In the genomic region with DNA sequence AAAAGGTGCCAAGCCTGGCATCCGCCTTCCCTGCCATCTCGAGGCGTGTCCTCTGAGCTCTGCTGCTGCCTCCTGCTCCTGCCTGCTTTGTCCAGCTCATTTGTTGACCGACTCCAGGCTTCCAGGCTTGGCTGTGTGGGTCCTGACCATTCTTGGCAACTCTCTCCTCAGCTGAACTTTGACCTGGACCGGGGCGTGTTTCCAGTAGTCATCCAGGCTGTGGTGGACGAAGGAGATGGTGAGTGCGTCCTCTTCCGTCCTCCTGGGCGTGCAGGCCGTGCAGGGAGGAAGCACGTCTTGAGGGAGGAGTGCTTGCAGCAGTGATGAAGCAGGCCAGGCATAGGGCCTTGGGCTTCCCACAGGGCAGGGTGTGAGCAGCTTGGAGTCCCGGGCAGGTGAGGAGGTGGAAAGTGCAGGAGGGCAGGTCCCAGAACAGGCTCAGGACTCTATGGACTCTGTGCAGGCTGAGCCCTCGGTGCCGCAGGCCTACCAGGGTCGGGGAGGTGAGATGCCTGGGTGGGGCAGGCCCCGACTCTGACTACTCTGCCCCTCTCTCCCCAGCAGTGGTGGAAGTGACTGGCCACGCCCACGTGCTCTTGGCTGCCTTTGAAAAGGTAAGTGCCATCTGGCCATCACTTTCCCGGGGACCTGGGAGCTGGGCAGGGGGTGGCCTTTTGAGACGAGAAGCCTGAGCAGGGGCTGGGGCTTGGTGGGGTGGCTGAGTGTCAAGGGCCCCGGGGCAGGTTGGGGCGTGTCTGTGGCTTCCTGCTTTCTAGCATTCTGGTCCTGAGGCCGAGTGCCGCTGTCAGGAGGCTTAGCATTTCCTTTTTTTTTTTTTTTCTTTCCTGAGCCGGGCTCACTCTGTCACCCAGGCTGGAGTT, we compare ENCODE assay signal across 1 cellular context.
TF ChIP-seq lines count a peak whose summit lies in the region.

No MANE protein-coding gene starts in this region.

TF ChIP-seq in HepG2, 621 proteins besides CTCF, POLR2A, EP300 and RAD21 (continued from another document and continues in another):
- TF ChIP-seq ZIK1 (CRISPR knock-in tag; IDR thresholded peaks at IDR 0.05; ENCODE audit: borderline replicate concordance, low read depth) (peak; percentile 73; the same call in 1 of the 2 replicates), ZNF230 (CRISPR knock-in tag; IDR thresholded peaks at IDR 0.05) (0 out of 2 replicates have a peak, but pooled peaks have one; percentile 54), ZNF263 (CRISPR knock-in tag; IDR thresholded peaks at IDR 0.05) (peak; percentile 96), SRF (IDR thresholded peaks at IDR 0.05; ENCODE audit: low read depth, low read length) (0 out of 2 replicates have a peak, but pooled peaks have one; percentile 69), SAP130 (CRISPR knock-in tag; IDR thresholded peaks at IDR 0.05; ENCODE audit: low read depth) (peak; percentile 32; the same call in 1 of the 2 replicates), HNF4G (IDR thresholded peaks at IDR 0.05; ENCODE audit: borderline replicate concordance, low read depth, low read length) (0 out of 2 replicates have a peak, but pooled peaks have one; percentile 49), HNF4G (CRISPR knock-in tag; IDR thresholded peaks at IDR 0.05; ENCODE audit: borderline replicate concordance, low read depth) (no peak), SALL1 (CRISPR knock-in tag; IDR thresholded peaks at IDR 0.05) (0 out of 2 replicates have a peak, but pooled peaks have one; percentile 48), HOXA3 (CRISPR knock-in tag; IDR thresholded peaks at IDR 0.05) (no peak), MIER3 (CRISPR knock-in tag; IDR thresholded peaks at IDR 0.05; ENCODE audit: borderline replicate concordance) (0 out of 2 replicates have a peak, but pooled peaks have one; percentile 10), SMAD1 (CRISPR knock-in tag; IDR thresholded peaks at IDR 0.05; ENCODE audit: borderline replicate concordance, low read depth) (0 out of 2 replicates have a peak, but pooled peaks have one; percentile 58), POLR2G (IDR thresholded peaks at IDR 0.05; ENCODE audit: low read depth, low read length) (peak; percentile 40), FOXO1 (CRISPR knock-in tag; IDR thresholded peaks at IDR 0.05) (peak; percentile 65; the same call in 1 of the 2 replicates), GATA4 (IDR thresholded peaks at IDR 0.05; ENCODE audit: borderline replicate concordance, low read depth) (no peak), NR2F1 (CRISPR knock-in tag; IDR thresholded peaks at IDR 0.05) (peak in 1 of 2 experiments; percentile 68; a peak in 1 of 4 replicates), HNRNPLL (IDR thresholded peaks at IDR 0.05; ENCODE audit: low read depth, low read length, poor library complexity, severe bottlenecking) (peak; percentile 20), ZEB1 (IDR thresholded peaks at IDR 0.05; ENCODE audit: insufficient replicate concordance, low read depth) (peak; percentile 9), JUNB (CRISPR knock-in tag; IDR thresholded peaks at IDR 0.05; ENCODE audit: borderline replicate concordance) (0 out of 2 replicates have a peak, but pooled peaks have one; percentile 24), ZSCAN29 (CRISPR knock-in tag; conservative IDR thresholded peaks at IDR 0.05) (0 out of 2 replicates have a peak, but pooled peaks have one; percentile 34), ARID2 (CRISPR knock-in tag; IDR thresholded peaks at IDR 0.05; ENCODE audit: borderline replicate concordance) (0 out of 2 replicates have a peak, but pooled peaks have one; percentile 60), ZNF121 (CRISPR knock-in tag; IDR thresholded peaks at IDR 0.05) (peak; percentile 48; the same call in 1 of the 2 replicates), TBX3 (IDR thresholded peaks at IDR 0.05; ENCODE audit: borderline replicate concordance) (no peak), BRD4 (CRISPR knock-in tag; IDR thresholded peaks at IDR 0.05) (peak; percentile 35; the same call in 1 of the 2 replicates), LCORL (IDR thresholded peaks at IDR 0.05) (no peak), LCORL (CRISPR knock-in tag; IDR thresholded peaks at IDR 0.05) (peak; percentile 16; the same call in 1 of the 2 replicates)
- TF ChIP-seq, protein P1, sequence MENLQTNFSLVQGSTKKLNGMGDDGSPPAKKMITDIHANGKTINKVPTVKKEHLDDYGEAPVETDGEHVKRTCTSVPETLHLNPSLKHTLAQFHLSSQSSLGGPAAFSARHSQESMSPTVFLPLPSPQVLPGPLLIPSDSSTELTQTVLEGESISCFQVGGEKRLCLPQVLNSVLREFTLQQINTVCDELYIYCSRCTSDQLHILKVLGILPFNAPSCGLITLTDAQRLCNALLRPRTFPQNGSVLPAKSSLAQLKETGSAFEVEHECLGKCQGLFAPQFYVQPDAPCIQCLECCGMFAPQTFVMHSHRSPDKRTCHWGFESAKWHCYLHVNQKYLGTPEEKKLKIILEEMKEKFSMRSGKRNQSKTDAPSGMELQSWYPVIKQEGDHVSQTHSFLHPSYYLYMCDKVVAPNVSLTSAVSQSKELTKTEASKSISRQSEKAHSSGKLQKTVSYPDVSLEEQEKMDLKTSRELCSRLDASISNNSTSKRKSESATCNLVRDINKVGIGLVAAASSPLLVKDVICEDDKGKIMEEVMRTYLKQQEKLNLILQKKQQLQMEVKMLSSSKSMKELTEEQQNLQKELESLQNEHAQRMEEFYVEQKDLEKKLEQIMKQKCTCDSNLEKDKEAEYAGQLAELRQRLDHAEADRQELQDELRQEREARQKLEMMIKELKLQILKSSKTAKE (CRISPR knock-in tag; IDR thresholded peaks at IDR 0.05; ENCODE audit: borderline replicate concordance): 0 out of 2 replicates have a peak, but pooled peaks have one; percentile 10
- TF ChIP-seq, protein P2, sequence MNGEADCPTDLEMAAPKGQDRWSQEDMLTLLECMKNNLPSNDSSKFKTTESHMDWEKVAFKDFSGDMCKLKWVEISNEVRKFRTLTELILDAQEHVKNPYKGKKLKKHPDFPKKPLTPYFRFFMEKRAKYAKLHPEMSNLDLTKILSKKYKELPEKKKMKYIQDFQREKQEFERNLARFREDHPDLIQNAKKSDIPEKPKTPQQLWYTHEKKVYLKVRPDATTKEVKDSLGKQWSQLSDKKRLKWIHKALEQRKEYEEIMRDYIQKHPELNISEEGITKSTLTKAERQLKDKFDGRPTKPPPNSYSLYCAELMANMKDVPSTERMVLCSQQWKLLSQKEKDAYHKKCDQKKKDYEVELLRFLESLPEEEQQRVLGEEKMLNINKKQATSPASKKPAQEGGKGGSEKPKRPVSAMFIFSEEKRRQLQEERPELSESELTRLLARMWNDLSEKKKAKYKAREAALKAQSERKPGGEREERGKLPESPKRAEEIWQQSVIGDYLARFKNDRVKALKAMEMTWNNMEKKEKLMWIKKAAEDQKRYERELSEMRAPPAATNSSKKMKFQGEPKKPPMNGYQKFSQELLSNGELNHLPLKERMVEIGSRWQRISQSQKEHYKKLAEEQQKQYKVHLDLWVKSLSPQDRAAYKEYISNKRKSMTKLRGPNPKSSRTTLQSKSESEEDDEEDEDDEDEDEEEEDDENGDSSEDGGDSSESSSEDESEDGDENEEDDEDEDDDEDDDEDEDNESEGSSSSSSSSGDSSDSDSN (CRISPR knock-in tag; IDR thresholded peaks at IDR 0.05): peak; percentile 28; the same call in 1 of the 2 replicates
- TF ChIP-seq, protein P3, sequence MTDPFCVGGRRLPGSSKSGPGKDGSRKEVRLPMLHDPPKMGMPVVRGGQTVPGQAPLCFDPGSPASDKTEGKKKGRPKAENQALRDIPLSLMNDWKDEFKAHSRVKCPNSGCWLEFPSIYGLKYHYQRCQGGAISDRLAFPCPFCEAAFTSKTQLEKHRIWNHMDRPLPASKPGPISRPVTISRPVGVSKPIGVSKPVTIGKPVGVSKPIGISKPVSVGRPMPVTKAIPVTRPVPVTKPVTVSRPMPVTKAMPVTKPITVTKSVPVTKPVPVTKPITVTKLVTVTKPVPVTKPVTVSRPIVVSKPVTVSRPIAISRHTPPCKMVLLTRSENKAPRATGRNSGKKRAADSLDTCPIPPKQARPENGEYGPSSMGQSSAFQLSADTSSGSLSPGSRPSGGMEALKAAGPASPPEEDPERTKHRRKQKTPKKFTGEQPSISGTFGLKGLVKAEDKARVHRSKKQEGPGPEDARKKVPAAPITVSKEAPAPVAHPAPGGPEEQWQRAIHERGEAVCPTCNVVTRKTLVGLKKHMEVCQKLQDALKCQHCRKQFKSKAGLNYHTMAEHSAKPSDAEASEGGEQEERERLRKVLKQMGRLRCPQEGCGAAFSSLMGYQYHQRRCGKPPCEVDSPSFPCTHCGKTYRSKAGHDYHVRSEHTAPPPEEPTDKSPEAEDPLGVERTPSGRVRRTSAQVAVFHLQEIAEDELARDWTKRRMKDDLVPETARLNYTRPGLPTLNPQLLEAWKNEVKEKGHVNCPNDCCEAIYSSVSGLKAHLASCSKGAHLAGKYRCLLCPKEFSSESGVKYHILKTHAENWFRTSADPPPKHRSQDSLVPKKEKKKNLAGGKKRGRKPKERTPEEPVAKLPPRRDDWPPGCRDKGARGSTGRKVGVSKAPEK (CRISPR knock-in tag; IDR thresholded peaks at IDR 0.05; ENCODE audit: borderline replicate concordance): no peak
- TF ChIP-seq, protein P4, sequence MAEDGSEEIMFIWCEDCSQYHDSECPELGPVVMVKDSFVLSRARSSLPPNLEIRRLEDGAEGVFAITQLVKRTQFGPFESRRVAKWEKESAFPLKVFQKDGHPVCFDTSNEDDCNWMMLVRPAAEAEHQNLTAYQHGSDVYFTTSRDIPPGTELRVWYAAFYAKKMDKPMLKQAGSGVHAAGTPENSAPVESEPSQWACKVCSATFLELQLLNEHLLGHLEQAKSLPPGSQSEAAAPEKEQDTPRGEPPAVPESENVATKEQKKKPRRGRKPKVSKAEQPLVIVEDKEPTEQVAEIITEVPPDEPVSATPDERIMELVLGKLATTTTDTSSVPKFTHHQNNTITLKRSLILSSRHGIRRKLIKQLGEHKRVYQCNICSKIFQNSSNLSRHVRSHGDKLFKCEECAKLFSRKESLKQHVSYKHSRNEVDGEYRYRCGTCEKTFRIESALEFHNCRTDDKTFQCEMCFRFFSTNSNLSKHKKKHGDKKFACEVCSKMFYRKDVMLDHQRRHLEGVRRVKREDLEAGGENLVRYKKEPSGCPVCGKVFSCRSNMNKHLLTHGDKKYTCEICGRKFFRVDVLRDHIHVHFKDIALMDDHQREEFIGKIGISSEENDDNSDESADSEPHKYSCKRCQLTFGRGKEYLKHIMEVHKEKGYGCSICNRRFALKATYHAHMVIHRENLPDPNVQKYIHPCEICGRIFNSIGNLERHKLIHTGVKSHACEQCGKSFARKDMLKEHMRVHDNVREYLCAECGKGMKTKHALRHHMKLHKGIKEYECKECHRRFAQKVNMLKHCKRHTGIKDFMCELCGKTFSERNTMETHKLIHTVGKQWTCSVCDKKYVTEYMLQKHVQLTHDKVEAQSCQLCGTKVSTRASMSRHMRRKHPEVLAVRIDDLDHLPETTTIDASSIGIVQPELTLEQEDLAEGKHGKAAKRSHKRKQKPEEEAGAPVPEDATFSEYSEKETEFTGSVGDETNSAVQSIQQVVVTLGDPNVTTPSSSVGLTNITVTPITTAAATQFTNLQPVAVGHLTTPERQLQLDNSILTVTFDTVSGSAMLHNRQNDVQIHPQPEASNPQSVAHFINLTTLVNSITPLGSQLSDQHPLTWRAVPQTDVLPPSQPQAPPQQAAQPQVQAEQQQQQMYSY (CRISPR knock-in tag; IDR thresholded peaks at IDR 0.05): peak; percentile 80; the same call in 1 of the 2 replicates
- TF ChIP-seq, protein P5, sequence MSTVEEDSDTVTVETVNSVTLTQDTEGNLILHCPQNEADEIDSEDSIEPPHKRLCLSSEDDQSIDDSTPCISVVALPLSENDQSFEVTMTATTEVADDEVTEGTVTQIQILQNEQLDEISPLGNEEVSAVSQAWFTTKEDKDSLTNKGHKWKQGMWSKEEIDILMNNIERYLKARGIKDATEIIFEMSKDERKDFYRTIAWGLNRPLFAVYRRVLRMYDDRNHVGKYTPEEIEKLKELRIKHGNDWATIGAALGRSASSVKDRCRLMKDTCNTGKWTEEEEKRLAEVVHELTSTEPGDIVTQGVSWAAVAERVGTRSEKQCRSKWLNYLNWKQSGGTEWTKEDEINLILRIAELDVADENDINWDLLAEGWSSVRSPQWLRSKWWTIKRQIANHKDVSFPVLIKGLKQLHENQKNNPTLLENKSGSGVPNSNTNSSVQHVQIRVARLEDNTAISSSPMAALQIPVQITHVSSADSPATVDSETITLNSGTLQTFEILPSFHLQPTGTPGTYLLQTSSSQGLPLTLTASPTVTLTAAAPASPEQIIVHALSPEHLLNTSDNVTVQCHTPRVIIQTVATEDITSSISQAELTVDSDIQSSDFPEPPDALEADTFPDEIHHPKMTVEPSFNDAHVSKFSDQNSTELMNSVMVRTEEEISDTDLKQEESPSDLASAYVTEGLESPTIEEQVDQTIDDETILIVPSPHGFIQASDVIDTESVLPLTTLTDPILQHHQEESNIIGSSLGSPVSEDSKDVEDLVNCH (CRISPR knock-in tag; IDR thresholded peaks at IDR 0.05): no peak
- TF ChIP-seq, protein P6, sequence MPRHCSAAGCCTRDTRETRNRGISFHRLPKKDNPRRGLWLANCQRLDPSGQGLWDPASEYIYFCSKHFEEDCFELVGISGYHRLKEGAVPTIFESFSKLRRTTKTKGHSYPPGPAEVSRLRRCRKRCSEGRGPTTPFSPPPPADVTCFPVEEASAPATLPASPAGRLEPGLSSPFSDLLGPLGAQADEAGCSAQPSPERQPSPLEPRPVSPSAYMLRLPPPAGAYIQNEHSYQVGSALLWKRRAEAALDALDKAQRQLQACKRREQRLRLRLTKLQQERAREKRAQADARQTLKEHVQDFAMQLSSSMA (CRISPR knock-in tag; IDR thresholded peaks at IDR 0.05): 0 out of 2 replicates have a peak, but pooled peaks have one; percentile 26
- TF ChIP-seq, protein P7, sequence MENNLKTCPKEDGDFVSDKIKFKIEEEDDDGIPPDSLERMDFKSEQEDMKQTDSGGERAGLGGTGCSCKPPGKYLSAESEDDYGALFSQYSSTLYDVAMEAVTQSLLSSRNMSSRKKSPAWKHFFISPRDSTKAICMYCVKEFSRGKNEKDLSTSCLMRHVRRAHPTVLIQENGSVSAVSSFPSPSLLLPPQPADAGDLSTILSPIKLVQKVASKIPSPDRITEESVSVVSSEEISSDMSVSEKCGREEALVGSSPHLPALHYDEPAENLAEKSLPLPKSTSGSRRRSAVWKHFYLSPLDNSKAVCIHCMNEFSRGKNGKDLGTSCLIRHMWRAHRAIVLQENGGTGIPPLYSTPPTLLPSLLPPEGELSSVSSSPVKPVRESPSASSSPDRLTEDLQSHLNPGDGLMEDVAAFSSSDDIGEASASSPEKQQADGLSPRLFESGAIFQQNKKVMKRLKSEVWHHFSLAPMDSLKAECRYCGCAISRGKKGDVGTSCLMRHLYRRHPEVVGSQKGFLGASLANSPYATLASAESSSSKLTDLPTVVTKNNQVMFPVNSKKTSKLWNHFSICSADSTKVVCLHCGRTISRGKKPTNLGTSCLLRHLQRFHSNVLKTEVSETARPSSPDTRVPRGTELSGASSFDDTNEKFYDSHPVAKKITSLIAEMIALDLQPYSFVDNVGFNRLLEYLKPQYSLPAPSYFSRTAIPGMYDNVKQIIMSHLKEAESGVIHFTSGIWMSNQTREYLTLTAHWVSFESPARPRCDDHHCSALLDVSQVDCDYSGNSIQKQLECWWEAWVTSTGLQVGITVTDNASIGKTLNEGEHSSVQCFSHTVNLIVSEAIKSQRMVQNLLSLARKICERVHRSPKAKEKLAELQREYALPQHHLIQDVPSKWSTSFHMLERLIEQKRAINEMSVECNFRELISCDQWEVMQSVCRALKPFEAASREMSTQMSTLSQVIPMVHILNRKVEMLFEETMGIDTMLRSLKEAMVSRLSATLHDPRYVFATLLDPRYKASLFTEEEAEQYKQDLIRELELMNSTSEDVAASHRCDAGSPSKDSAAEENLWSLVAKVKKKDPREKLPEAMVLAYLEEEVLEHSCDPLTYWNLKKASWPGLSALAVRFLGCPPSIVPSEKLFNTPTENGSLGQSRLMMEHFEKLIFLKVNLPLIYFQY (CRISPR knock-in tag; IDR thresholded peaks at IDR 0.05; ENCODE audit: borderline replicate concordance): no peak
